In the genomic region with DNA sequence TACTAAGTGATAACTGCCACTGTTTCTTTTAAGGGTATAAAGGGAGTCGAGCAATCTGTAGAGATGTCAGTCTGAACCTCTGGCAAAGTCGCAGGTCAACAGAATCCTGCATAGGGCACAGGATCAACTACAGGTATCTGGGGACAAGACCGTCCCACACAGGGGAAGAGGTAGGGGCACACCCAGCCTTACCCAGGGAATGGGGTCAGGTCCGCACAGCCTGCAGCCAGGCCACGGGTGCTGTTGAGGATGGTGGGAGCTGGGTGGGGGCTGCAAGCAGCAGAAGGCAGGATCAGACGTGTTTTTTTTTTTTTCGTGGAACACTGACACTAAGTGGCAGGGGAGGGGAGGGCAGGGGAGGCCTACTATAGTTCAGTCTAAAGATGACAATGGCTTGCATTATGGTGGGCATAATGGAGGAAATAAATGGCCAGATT, we compare ENCODE assay signal across 8 cellular contexts. TPM values are rescaled to one million over a fixed set of nuclear protein-coding genes. Genes with fewer than 3 reads are reported as not detected.
A peak's percentile ranks its signal among the peaks of the same experiment; 100 is the strongest.
DNase-seq lines count a peak whose midpoint lies in the region; ATAC-seq and TF ChIP-seq lines count a peak whose summit lies in the region.

No MANE protein-coding gene starts in this region.

- H3K36me3 ChIP-seq in tibial artery = peaks cover 0 to 6% (median 0%) of the 10 kb centered on the region in 3 donors

- H3K4me1 ChIP-seq in tibial artery = peaks cover 0 to 41% (median 37%) of the 10 kb centered on the region in 4 donors

- peak overlapping the region; percentile 97 to 99 for H3K27ac ChIP-seq in tibial artery

- H3K27ac Mint-ChIP-seq in activated T-cell treated with anti-CD3 and anti-CD28 coated beads, Interleukin-2, amount 50 U/mL, for 72 hours = peak overlapping the region; percentile 52

- peaks cover 44% of the 10 kb centered on the region for H3K4me1 Mint-ChIP-seq in activated T-cell treated with anti-CD3 and anti-CD28 coated beads, Interleukin-2, amount 50 U/mL, for 72 hours (ENCODE audit: low read depth)

- H3K9me3 ChIP-seq in tibial artery = no peaks in the 10 kb centered on the region

- peaks cover 8 to 9% of the 10 kb centered on the region in 2 donors for H3K9me3 Mint-ChIP-seq in activated T-cell treated with anti-CD3 and anti-CD28 coated beads, Interleukin-2, amount 50 U/mL, for 72 hours

- peak overlapping the region in 1 of 2 donors; percentile 93 for H3K4me3 ChIP-seq in tibial artery

- intact Hi-C loops in tibial artery (cut with DNase I; ENCODE audit: low total_unique reads) = no loop called here

- H3K27me3 ChIP-seq in tibial artery = no peaks in the 10 kb centered on the region

- no peak for TF ChIP-seq CTCF in tibial artery (IDR thresholded peaks at IDR 0.05)

- no peak for DNase-seq in activated T-cell treated with anti-CD3 and anti-CD28 coated beads, Interleukin-2, amount 50 U/mL, for 72 hours
- no peak for DNase-seq in activated T-cell treated with anti-CD3 and anti-CD28 coated beads, Interleukin-2, amount 50 U/mL, for 48 hours
- peak; percentile 47 for DNase-seq in activated CD8-positive, alpha-beta memory T cell treated with anti-CD3 and anti-CD28 coated beads, Interleukin-2, amount 50 U/mL, for 48 hours
- DNase-seq in left lobe of liver (ENCODE audit: low spot score) (no peak), tibial artery (no peak), SIG-M5 treated with dmso at 0.1 percent for 504 hours (lab: John Stamatoyannopoulos, UW; ENCODE audit: unreplicated experiment) (no peak)

- no peak for ATAC-seq in activated T-cell treated with anti-CD3 and anti-CD28 coated beads, Interleukin-2, amount 50 U/mL, for 72 hours (replicated peaks in 1 of 2)
- ATAC-seq in left lobe of liver = peak; percentile 22
- ATAC-seq in GM21381 (IDR thresholded peaks at IDR 0.05; ENCODE audit: unreplicated experiment) = no peak
- no peak for ATAC-seq in HG03280 (IDR thresholded peaks at IDR 0.05; ENCODE audit: unreplicated experiment)

- peak overlapping the region; percentile 79 to 81 for H3K4me3 Mint-ChIP-seq in activated T-cell treated with anti-CD3 and anti-CD28 coated beads, Interleukin-2, amount 50 U/mL, for 72 hours

- H3K36me3 Mint-ChIP-seq in activated T-cell treated with anti-CD3 and anti-CD28 coated beads, Interleukin-2, amount 50 U/mL, for 72 hours (ENCODE audit: insufficient read depth in 2 of 2) = peaks cover 8 to 24% of the 10 kb centered on the region in 2 donors

- H3K27me3 Mint-ChIP-seq in activated T-cell treated with anti-CD3 and anti-CD28 coated beads, Interleukin-2, amount 50 U/mL, for 72 hours (ENCODE audit: low read depth) = no peaks in the 10 kb centered on the region

RNA-seq across cellular contexts. Expression of gene HDLBP, which starts 41.9 kb away (rescaled TPM):
- total RNA-seq in activated T-cell treated with anti-CD3 and anti-CD28 coated beads, Interleukin-2, amount 50 U/mL, for 72 hours = 100 to 1,000 TPM; 272 to 283 TPM
- 490 TPM for total RNA-seq in left lobe of liver

RNA-seq across cellular contexts. Expression of gene SEPTIN2, which starts 42.2 kb away (rescaled TPM):
- total RNA-seq in activated T-cell treated with anti-CD3 and anti-CD28 coated beads, Interleukin-2, amount 50 U/mL, for 72 hours = 100 to 1,000 TPM; 269 to 272 TPM
- 74.5 TPM for total RNA-seq in left lobe of liver
